4 cellular contexts compared by ENCODE assay signal in genomic region chr11:102973698-102974097, GRCh38. TPM values are rescaled to one million over a fixed set of nuclear protein-coding genes. Genes with fewer than 3 reads are reported as not detected.
"Had no signal": no experiment of that assay in that cellular context is flagged by ENCODE, and none has a peak within 500 bp of the region (broad histone marks: within the 10 kb centered on the region; RNA-seq: fewer than 3 reads in every experiment).

No MANE protein-coding gene starts in this region.

RNA-seq across cellular contexts. Expression of gene MMP13, which starts 18.2 kb away (rescaled TPM):
- total RNA-seq: LHCN-M2, Right ventricle myocardium inferior, SJCRH30, SK-MEL-5 had no signal
